8 cellular contexts compared by ENCODE assay signal in the genomic region with DNA sequence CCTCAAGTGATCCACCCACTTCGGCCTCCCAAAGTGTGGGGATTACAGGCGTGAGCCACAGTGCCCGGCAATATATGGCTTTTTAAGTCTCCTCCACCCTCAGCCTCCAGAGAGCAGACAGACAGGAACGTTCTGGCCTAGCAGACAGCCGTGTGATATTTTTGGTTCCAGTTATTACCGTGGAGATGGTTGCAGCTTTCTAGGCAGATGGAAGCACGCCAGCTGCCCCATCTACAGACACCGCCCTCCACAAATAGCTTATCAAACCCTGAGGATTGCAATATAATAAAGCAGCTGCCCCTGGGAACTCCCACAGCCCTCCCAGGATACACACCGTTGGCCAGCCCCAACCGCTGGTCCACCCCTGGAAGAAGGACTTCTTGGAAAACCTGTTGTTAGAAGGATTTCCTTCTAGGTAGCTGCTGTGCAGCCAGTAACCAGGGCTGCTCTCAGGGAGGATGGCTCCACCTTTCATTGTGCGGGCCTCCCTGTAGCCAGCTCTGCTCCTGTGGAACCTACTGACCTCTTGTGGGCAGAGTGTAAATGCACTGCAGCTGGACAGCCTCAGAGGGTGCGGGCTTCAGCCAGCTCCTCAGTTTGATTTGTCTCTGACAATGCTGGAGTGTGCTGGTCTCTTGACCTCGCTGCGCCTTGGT. TPM values are rescaled to one million over a fixed set of nuclear protein-coding genes. Genes with fewer than 3 reads are reported as not detected.
DNase-seq lines count a peak whose midpoint lies in the region; ATAC-seq and TF ChIP-seq lines count a peak whose summit lies in the region.

No MANE protein-coding gene starts in this region.

- H3K4me1 ChIP-seq in smooth muscle cell (ENCODE audit: low read depth), result no peaks in the 10 kb centered on the region

- H3F3A ChIP-seq in smooth muscle cell (ENCODE audit: low read depth), result no peaks in the 10 kb centered on the region

- peak; percentile 75 for TF ChIP-seq CTCF in 22Rv1 (IDR thresholded peaks at IDR 0.05)
- TF ChIP-seq CTCF in smooth muscle cell (IDR thresholded peaks at IDR 0.05; ENCODE audit: borderline replicate concordance, insufficient read depth, poor library complexity, severe bottlenecking), result peak; percentile 50

- H3K36me3 ChIP-seq in smooth muscle cell (ENCODE audit: low read depth), result no peaks in the 10 kb centered on the region

- H3K9me3 ChIP-seq in smooth muscle cell (replicated peaks; ENCODE audit: low read depth), result no peaks in the 10 kb centered on the region

- H3K79me2 ChIP-seq in smooth muscle cell (ENCODE audit: low read depth), result no peaks in the 10 kb centered on the region

- H3K9ac ChIP-seq in smooth muscle cell (ENCODE audit: low read depth), result no peak overlapping the region

- no peaks in the 10 kb centered on the region for H4K20me1 ChIP-seq in smooth muscle cell (ENCODE audit: low read depth)

- no peak overlapping the region for H3K4me2 ChIP-seq in smooth muscle cell

- 71% methylated on average over 14 of the region's 14 CpGs for WGBS in smooth muscle cell (ENCODE audit: low lambda C conversion rate)

- in situ Hi-C loops in G401 (cut with HindIII; ENCODE audit: low sequenced_read_pairs), result no loop called here

- H3K27ac ChIP-seq in 22Rv1 (no peak overlapping the region), smooth muscle cell (ENCODE audit: low read depth) (no peak overlapping the region)

- H3K4me3 ChIP-seq in smooth muscle cell, result no peak overlapping the region

- no peak overlapping the region for H2AFZ ChIP-seq in smooth muscle cell (ENCODE audit: low read depth)

- ATAC-seq in HG03135 (IDR thresholded peaks at IDR 0.05; ENCODE audit: unreplicated experiment) (peak; percentile 71), HG02973 (IDR thresholded peaks at IDR 0.05; ENCODE audit: unreplicated experiment) (no peak)

- no peaks in the 10 kb centered on the region for H3K27me3 ChIP-seq in smooth muscle cell (ENCODE audit: low read depth)

- DNase-seq in G401 (ENCODE audit: low spot score), result peak; percentile 45
- DNase-seq in NCI-H510A (lab: John Stamatoyannopoulos, UW), result peak; percentile 40
- DNase-seq in anterior cingulate cortex (lab: John Stamatoyannopoulos, UW), result peak in 35 of 58 donors; percentile 0 to 37 (median 10)
- DNase-seq in hypothalamus (lab: John Stamatoyannopoulos, UW), result peak in 30 of 51 donors; percentile 0 to 53 (median 11)
- DNase-seq in smooth muscle cell (lab: John Stamatoyannopoulos, UW; ENCODE audit: unreplicated experiment), result no peak

RNA-seq across cellular contexts. Expression of gene SLC25A5, which starts 44.0 kb away (rescaled TPM):
- 127 and 170 TPM in 2 replicates for total RNA-seq in G401 (2014; rRNA removed; shearing (Covaris generic))
- total RNA-seq in smooth muscle cell, result 126 and 155 TPM in 2 replicates
- polyA plus RNA-seq in smooth muscle cell, result 112 and 116 TPM in 2 replicates

RNA-seq across cellular contexts. Expression of gene STEEP1, which starts 52.9 kb away (rescaled TPM):
- 22.1 and 36.2 TPM in 2 replicates for total RNA-seq in G401 (2014; rRNA removed; shearing (Covaris generic))
- 20.6 and 25.1 TPM in 2 replicates for total RNA-seq in smooth muscle cell
- polyA plus RNA-seq in smooth muscle cell, result 8.1 and 9.8 TPM in 2 replicates
